ENCODE assay signal across 1 cellular context in genomic region chr16:12096828-12097522, GRCh38.
A peak's percentile ranks its signal among the peaks of the same experiment; 100 is the strongest.
TF ChIP-seq lines count a peak whose summit lies in the region.

No MANE protein-coding gene starts in this region.

TF ChIP-seq in K562, 482 proteins besides CTCF, POLR2A, EP300 and RAD21 (continued from another document):
- no peak for TF ChIP-seq RBBP5 (IDR thresholded peaks at IDR 0.05; ENCODE audit: borderline replicate concordance, insufficient read depth, low read length, poor library complexity, severe bottlenecking)
- TF ChIP-seq ZBTB33 (CRISPR knock-in tag; IDR thresholded peaks at IDR 0.05): 0 out of 2 replicates have a peak, but pooled peaks have one; percentile 20
- no peak for TF ChIP-seq SUPT5H (IDR thresholded peaks at IDR 0.05)
- TF ChIP-seq GABPA (tag; conservative IDR thresholded peaks at IDR 0.05; ENCODE audit: low read depth): 0 out of 2 replicates have a peak, but pooled peaks have one; percentile 24
- TF ChIP-seq BACH1 (tag; IDR thresholded peaks at IDR 0.05): 0 out of 2 replicates have a peak, but pooled peaks have one; percentile 24
- TF ChIP-seq U2AF2 (optimal IDR thresholded peaks at IDR 0.05; ENCODE audit: low read depth, low read length): no peak
- no peak for TF ChIP-seq TCF7 (IDR thresholded peaks at IDR 0.05; ENCODE audit: borderline replicate concordance)
- no peak for TF ChIP-seq BRD4 (IDR thresholded peaks at IDR 0.05)
